22 cellular contexts compared by ENCODE assay signal in genomic region chr20:14568225-14568624, GRCh38.
DNase-seq lines count a peak whose midpoint lies in the region; ATAC-seq, FAIRE-seq and TF ChIP-seq lines count a peak whose summit lies in the region.
"Had no signal": no experiment of that assay in that cellular context is flagged by ENCODE, and none has a peak within 500 bp of the region (broad histone marks: within the 10 kb centered on the region; RNA-seq: fewer than 3 reads in every experiment).

No MANE protein-coding gene starts in this region.

- no peak for TF ChIP-seq EP300 in H1 (IDR thresholded peaks at IDR 0.05; ENCODE audit: borderline replicate concordance in 1 of 2, low read depth in 2 of 2, low read length in 2 of 2)

- no peak overlapping the region for H3K23ac ChIP-seq in H1 (ENCODE audit: insufficient read length)
- H3K23ac ChIP-seq in neuronal stem cell (ENCODE audit: low read depth, low read length, poor library complexity) = no peak overlapping the region
- H3K23ac ChIP-seq in mesenchymal stem cell (ENCODE audit: low read length in 2 of 2) = no peak overlapping the region

- TF ChIP-seq RAD21 in H1 (IDR thresholded peaks at IDR 0.05 in 1 of 2, conservative IDR thresholded peaks at IDR 0.05 in 1 of 2; ENCODE audit: low read depth in 2 of 2, low read length in 2 of 2) = no peak

- H2BK120ac ChIP-seq in H1 (replicated peaks; ENCODE audit: low read depth, low read length) (no peak overlapping the region), neuronal stem cell (ENCODE audit: low read depth, low read length) (no peak overlapping the region), mesenchymal stem cell (ENCODE audit: low read depth, low read length) (no peak overlapping the region)

- H2AK5ac ChIP-seq in H1 (ENCODE audit: low read depth, low read length) (no peak overlapping the region), neuronal stem cell (ENCODE audit: low read depth, low read length) (no peak overlapping the region), mesenchymal stem cell (ENCODE audit: low read length, severe bottlenecking) (no peak overlapping the region)

- H2BK12ac ChIP-seq in H1 (ENCODE audit: low read depth, low read length) (no peak overlapping the region), neuronal stem cell (ENCODE audit: low read length) (no peak overlapping the region), mesenchymal stem cell (ENCODE audit: low read length in 2 of 2) (no peak overlapping the region)

- peak; percentile 51; the same call in 1 of the 3 replicates for ATAC-seq in RWPE2 (ENCODE audit: low read depth)
- ATAC-seq in GM18520 (IDR thresholded peaks at IDR 0.05; ENCODE audit: unreplicated experiment) = no peak

- H3K56ac ChIP-seq in H1 (replicated peaks; ENCODE audit: insufficient read length, low read depth, low read length) = no peak overlapping the region

- H2BK5ac ChIP-seq in H1 (ENCODE audit: low read depth, low read length) (no peak overlapping the region), neuronal stem cell (ENCODE audit: low read length) (no peak overlapping the region), mesenchymal stem cell (ENCODE audit: low read depth, low read length, poor library complexity, severe bottlenecking) (no peak overlapping the region)

- H3K79me2 ChIP-seq in H1 (ENCODE audit: control insufficient read depth in 1 of 2, insufficient read depth in 2 of 2, low read length in 2 of 2) = no peaks in the 10 kb centered on the region

- H3K4me1 ChIP-seq in RWPE2 (ENCODE audit: insufficient read depth, poor library complexity, severe bottlenecking) (peaks cover 12% of the 10 kb centered on the region), H1 (replicated peaks in 1 of 4; ENCODE audit: control insufficient read depth in 3 of 4, insufficient read depth in 4 of 4, low read length in 3 of 4) (peaks cover 0 to 3% (median 0%) of the 10 kb centered on the region in 4 experiments; a peak in 2 of 7 replicates), neuronal stem cell (ENCODE audit: control insufficient read depth in 2 of 2, insufficient read depth in 1 of 2, low read depth in 1 of 2, low read length in 2 of 2) (peaks cover 0 to 11% of the 10 kb centered on the region in 2 donors), mesenchymal stem cell (ENCODE audit: control insufficient read depth, insufficient read depth, low read depth, low read length) (no peaks in the 10 kb centered on the region)
- H3K4me1 ChIP-seq: BE2C had no signal

- no peaks in the 10 kb centered on the region for H3K36me3 ChIP-seq in RWPE2 (ENCODE audit: low read depth)
- no peaks in the 10 kb centered on the region for H3K36me3 ChIP-seq in H1 (ENCODE audit: control insufficient read depth in 2 of 4, insufficient read depth in 4 of 4, low read length in 3 of 4)
- no peaks in the 10 kb centered on the region for H3K36me3 ChIP-seq in neuronal stem cell (replicated peaks in 1 of 2; ENCODE audit: control insufficient read depth in 2 of 2, insufficient read depth in 2 of 2, low read length in 2 of 2)
- no peaks in the 10 kb centered on the region for H3K36me3 ChIP-seq in mesenchymal stem cell (ENCODE audit: control insufficient read depth in 1 of 2, insufficient read depth in 2 of 2, low read depth in 1 of 2, low read length in 2 of 2)
- H3K36me3 ChIP-seq: BE2C, MG63 had no signal

- H3K27ac ChIP-seq in RWPE2 (ENCODE audit: poor library complexity, severe bottlenecking) (no peak overlapping the region), H1 (ENCODE audit: low read depth, low read length) (no peak overlapping the region), neuronal stem cell (replicated peaks; ENCODE audit: low read length) (peak overlapping the region; percentile 45), mesenchymal stem cell (ENCODE audit: low read length, poor library complexity, severe bottlenecking) (no peak overlapping the region)
- H3K27ac ChIP-seq: KMS-11 had no signal

- H3K23me2 ChIP-seq in H1 (ENCODE audit: low read depth, low read length) = no peaks in the 10 kb centered on the region

- H2BK20ac ChIP-seq in H1 (ENCODE audit: low read length) = no peak overlapping the region

- no peaks in the 10 kb centered on the region for H3K27me3 ChIP-seq in RWPE2 (ENCODE audit: insufficient read depth, poor library complexity, severe bottlenecking)
- H3K27me3 ChIP-seq in H1 (replicated peaks in 1 of 4; ENCODE audit: control insufficient read depth in 3 of 4, extremely low read depth in 1 of 4, insufficient read depth in 3 of 4, low read length in 3 of 4) = no peaks in the 10 kb centered on the region
- no peaks in the 10 kb centered on the region for H3K27me3 ChIP-seq in neuronal stem cell (ENCODE audit: control insufficient read depth in 3 of 3, insufficient read depth in 3 of 3, low read depth in 1 of 3, low read length in 3 of 3)
- no peaks in the 10 kb centered on the region for H3K27me3 ChIP-seq in mesenchymal stem cell (ENCODE audit: control insufficient read depth in 1 of 2, insufficient read depth in 1 of 2, low read length in 2 of 2)
- H3K27me3 ChIP-seq: BE2C, MG63 had no signal

- POLR2A ChIA-PET in H1 (lab: Charles Lee; ENCODE audit: partially characterized antibody) = no interaction called here

- H3K14ac ChIP-seq in H1 (ENCODE audit: insufficient read length) (no peak overlapping the region), neuronal stem cell (ENCODE audit: low read length) (no peak overlapping the region), mesenchymal stem cell (ENCODE audit: low read length in 2 of 2) (no peak overlapping the region)

- H3K9me3 ChIP-seq in RWPE2 (ENCODE audit: severe bottlenecking) (no peaks in the 10 kb centered on the region), H1 (ENCODE audit: insufficient read depth in 2 of 2, low read depth in 1 of 2, low read length in 1 of 2) (peaks cover 0 to 4% of the 10 kb centered on the region in 2 experiments; a peak in 1 of 4 replicates), neuronal stem cell (replicated peaks in 1 of 2; ENCODE audit: control insufficient read depth in 2 of 2, insufficient read depth in 1 of 2, low read depth in 1 of 2, low read length in 2 of 2) (peaks cover 6 to 15% of the 10 kb centered on the region in 2 donors), mesenchymal stem cell (ENCODE audit: control insufficient read depth, low read length) (no peaks in the 10 kb centered on the region)
- H3K9me3 ChIP-seq: BE2C had no signal

- H3K4me3 ChIP-seq in RWPE2 (ENCODE audit: severe bottlenecking) (no peak overlapping the region), H1 (ENCODE audit: extremely low read depth in 1 of 4, insufficient read depth in 2 of 4, low read depth in 3 of 4, low read length in 4 of 4) (no peak overlapping the region), neuronal stem cell (ENCODE audit: low read length in 2 of 2) (no peak overlapping the region), mesenchymal stem cell (ENCODE audit: insufficient read depth in 1 of 2, low read depth in 1 of 2, low read length in 2 of 2) (no peak overlapping the region)
- H3K4me3 ChIP-seq: MG63 had no signal

- H3K18ac ChIP-seq in H1 (ENCODE audit: extremely low read depth, low read length) (no peak overlapping the region), neuronal stem cell (ENCODE audit: low read length) (no peak overlapping the region), mesenchymal stem cell (ENCODE audit: low read depth in 1 of 2, low read length in 2 of 2) (no peak overlapping the region)

- no peaks in the 10 kb centered on the region for H3K79me1 ChIP-seq in H1 (ENCODE audit: low read depth, low read length)
- no peaks in the 10 kb centered on the region for H3K79me1 ChIP-seq in neuronal stem cell (ENCODE audit: low read depth, low read length)
- H3K79me1 ChIP-seq in mesenchymal stem cell (replicated peaks; ENCODE audit: low read length, poor library complexity, severe bottlenecking) = no peaks in the 10 kb centered on the region

- no peak overlapping the region for H4K5ac ChIP-seq in H1 (ENCODE audit: insufficient read length, low read depth, low read length)

- WGBS in H1 (ENCODE audit: extremely low coverage in 1 of 2, insufficient coverage in 1 of 2, insufficient read length in 1 of 2, insufficient replicate concordance in 2 of 2, low coverage in 1 of 2, low lambda C conversion rate in 2 of 2, missing lambda C conversion rate in 1 of 2), 2 experiments = 66% methylated on average over 3 of the region's 3 CpGs; no CpG with 5 or more reads in 1 of the 2 experiments
- WGBS in neuronal stem cell (ENCODE audit: extremely low coverage in 2 of 2, insufficient read length in 2 of 2, insufficient replicate concordance in 1 of 2), 2 donors = no CpG with 5 or more reads among the region's 3 CpGs
- 89% methylated on average over 2 of the region's 3 CpGs for WGBS in mesenchymal stem cell

- FAIRE-seq in H1 (lab: Jason Lieb, UNC) = no peak
- FAIRE-seq: GM12891, GM19239, H54 had no signal

- H3K9ac ChIP-seq in H1 (replicated peaks in 1 of 4; ENCODE audit: extremely low read depth in 1 of 4, low read depth in 3 of 4, low read length in 3 of 4) (no peak overlapping the region), neuronal stem cell (ENCODE audit: low read depth, low read length, poor library complexity) (no peak overlapping the region), mesenchymal stem cell (ENCODE audit: low read length) (no peak overlapping the region)
- H3K9ac ChIP-seq: KMS-11 had no signal

- H3K4me2 ChIP-seq in H1 (ENCODE audit: insufficient read depth in 1 of 2, low read depth in 2 of 2, low read length in 2 of 2) = no peak overlapping the region
- no peak overlapping the region for H3K4me2 ChIP-seq in neuronal stem cell (ENCODE audit: insufficient read depth, low read length, poor library complexity, severe bottlenecking)
- no peak overlapping the region for H3K4me2 ChIP-seq in mesenchymal stem cell (ENCODE audit: low read length, poor library complexity, severe bottlenecking)
- H3K4me2 ChIP-seq: KMS-11 had no signal

- H4K91ac ChIP-seq in H1 (replicated peaks; ENCODE audit: insufficient read length, low read length) (no peak overlapping the region), neuronal stem cell (ENCODE audit: low read depth, low read length, poor library complexity) (no peak overlapping the region), mesenchymal stem cell (ENCODE audit: low read length) (no peak overlapping the region)

- no peak for TF ChIP-seq CTCF in RWPE2 (IDR thresholded peaks at IDR 0.05; ENCODE audit: poor library complexity, severe bottlenecking)
- TF ChIP-seq CTCF in H1 (IDR thresholded peaks at IDR 0.05; ENCODE audit: control extremely low read depth in 1 of 3, insufficient read depth in 1 of 3, low read depth in 1 of 3, low read length in 3 of 3) = no peak

- H2AFZ ChIP-seq in H1 (ENCODE audit: low read length) (peak overlapping the region; percentile 90; the same call in 1 of the 2 replicates), neuronal stem cell (ENCODE audit: low read length) (no peak overlapping the region), mesenchymal stem cell (ENCODE audit: low read depth, low read length) (no peak overlapping the region)

- H4K8ac ChIP-seq in H1 (ENCODE audit: extremely low read depth, insufficient read depth, low read length) (no peak overlapping the region), neuronal stem cell (ENCODE audit: low read depth, low read length) (no peak overlapping the region), mesenchymal stem cell (ENCODE audit: low read length) (no peak overlapping the region)

- no peak for TF ChIP-seq POLR2A in H1 (IDR thresholded peaks at IDR 0.05; ENCODE audit: control extremely low read depth in 1 of 2, low read depth in 2 of 2, low read length in 2 of 2)

- CTCF ChIA-PET in H1 (lab: Charles Lee; ENCODE audit: partially characterized antibody) = no interaction called here

- H2BK15ac ChIP-seq in H1 (ENCODE audit: low read length) = no peak overlapping the region
- no peak overlapping the region for H2BK15ac ChIP-seq in neuronal stem cell (ENCODE audit: low read length)
- H2BK15ac ChIP-seq in mesenchymal stem cell (ENCODE audit: low read depth, poor library complexity, severe bottlenecking) = no peak overlapping the region

- no peak overlapping the region for H3K4ac ChIP-seq in H1 (replicated peaks; ENCODE audit: insufficient read length, low read depth, low read length)
- no peak overlapping the region for H3K4ac ChIP-seq in neuronal stem cell (ENCODE audit: low read length)
- H3K4ac ChIP-seq in mesenchymal stem cell (ENCODE audit: low read depth in 1 of 2, low read length in 2 of 2) = no peak overlapping the region

- H4K20me1 ChIP-seq in H1 (replicated peaks in 1 of 2; ENCODE audit: control insufficient read depth in 1 of 2, insufficient read depth in 2 of 2, low read length in 2 of 2) = no peaks in the 10 kb centered on the region

- peak; percentile 4 for DNase-seq in GM03348 (ENCODE audit: low spot score)
- DNase-seq in RWPE2 (ENCODE audit: low spot score) = no peak
- DNase-seq in H1 (ENCODE audit: low read depth in 1 of 2, low spot score in 2 of 2) = no peak
- DNase-seq in neuronal stem cell (ENCODE audit: low spot score) = peak; percentile 79
- no peak for DNase-seq in mesenchymal stem cell
- DNase-seq in T1000 (lab: John Stamatoyannopoulos, UW) = no peak
- no peak for DNase-seq in ureter (ENCODE audit: low spot score)
- DNase-seq: ACHN; BE2C; CD4-positive, alpha-beta memory T cell; DMS79; MG63; NCI-H1105; NCI-H1694 treated with DMSO at 0.1 percent for 48 hours; NCI-H2171 treated with DMSO at 0.1 percent for 48 hours; NCI-H510A; SIG-M5 had no signal

Comparison
In these comparisons a context has a peak if more than half of its experiments do, and no peak if none do; other contexts are left out.
1. DNase-seq: peak in GM03348 (single experiment) and neuronal stem cell (single experiment); none in RWPE2 (single experiment), H1 (0 of 2), mesenchymal stem cell (single experiment), T1000 (single experiment) and ureter (single experiment).